In genomic region chr3:121063628-121064027, GRCh38 we compare ENCODE assay signal across 17 cellular contexts.
"Had no signal": no experiment of that assay in that cellular context is flagged by ENCODE, and none has a peak within 500 bp of the region (broad histone marks: within the 10 kb centered on the region; RNA-seq: fewer than 3 reads in every experiment).

No MANE protein-coding gene starts in this region.

- H3K27me3 ChIP-seq: tibial artery, uterus had no signal

- H3K27ac ChIP-seq: tibial artery, uterus, VCaP had no signal

- H3K36me3 ChIP-seq: tibial artery, uterus had no signal

- H3K36me3 Mint-ChIP-seq: activated naive CD4-positive, alpha-beta T cell treated with anti-CD3 and anti-CD28 coated beads, Interleukin-2, amount 50 U/mL, for 72 hours; natural killer cell treated with Interleukin-12 subunit alpha and Interleukin-12 subunit beta and Interleukin-15 and Interleukin-18, amount 100 ng/mL, for 72 hours; stimulated activated naive B cell treated with anti-CD40 and anti-IgM and Interleukin-4, amounts not matched to agents 10 μg/mL and 1 μg/mL and 100 μg/mL, for 72 hours had no signal

- DNase-seq: activated CD4-positive, alpha-beta memory T cell treated with anti-CD3 and anti-CD28 coated beads, Interleukin-2, amount 10 ng/mL, durations not matched to agents 7 days and 5 days; activated CD4-positive, alpha-beta T cell treated with anti-CD3 and anti-CD28 coated beads for 36 hours; activated gamma-delta T cell; activated T-cell treated with anti-CD3 and anti-CD28 coated beads, Interleukin-2, amount 50 U/mL, for 4 hours; amniotic stem cell; mesenchymal stem cell; nucleus accumbens; retina; stimulated activated CD4-positive, alpha-beta T cell treated with anti-CD3 and anti-CD28 coated beads, Interleukin-4, amount 100 ng/mL, for 1 hour; stimulated activated naive B cell treated with anti-CD40 and anti-IgM and Interleukin-4, amounts not matched to agents 10 μg/mL and 1 μg/mL and 100 μg/mL, for 72 hours; T1000; tibial artery; uterus had no signal

- H3K27me3 Mint-ChIP-seq: activated CD4-positive, alpha-beta memory T cell treated with anti-CD3 and anti-CD28 coated beads, Interleukin-2, amount 10 ng/mL, durations not matched to agents 7 days and 5 days; natural killer cell treated with Interleukin-12 subunit alpha and Interleukin-12 subunit beta and Interleukin-15 and Interleukin-18, amount 100 ng/mL, for 72 hours; stimulated activated naive B cell treated with anti-CD40 and anti-IgM and Interleukin-4, amounts not matched to agents 10 μg/mL and 1 μg/mL and 100 μg/mL, for 72 hours had no signal

- H3K4me3 Mint-ChIP-seq: activated CD4-positive, alpha-beta memory T cell treated with anti-CD3 and anti-CD28 coated beads, Interleukin-2, amount 10 ng/mL, durations not matched to agents 7 days and 5 days; activated CD4-positive, alpha-beta T cell treated with anti-CD3 and anti-CD28 coated beads for 36 hours; activated T-cell treated with anti-CD3 and anti-CD28 coated beads, Interleukin-2, amount 50 U/mL, for 4 hours; natural killer cell treated with Interleukin-12 subunit alpha and Interleukin-12 subunit beta and Interleukin-15 and Interleukin-18, amount 100 ng/mL, for 72 hours; stimulated activated naive B cell treated with anti-CD40 and anti-IgM and Interleukin-4, amounts not matched to agents 10 μg/mL and 1 μg/mL and 100 μg/mL, for 72 hours had no signal

- H3K27ac Mint-ChIP-seq: activated CD4-positive, alpha-beta memory T cell treated with anti-CD3 and anti-CD28 coated beads, Interleukin-2, amount 10 ng/mL, durations not matched to agents 7 days and 5 days; activated CD4-positive, alpha-beta T cell treated with anti-CD3 and anti-CD28 coated beads for 36 hours; activated naive CD4-positive, alpha-beta T cell treated with anti-CD3 and anti-CD28 coated beads, Interleukin-2, amount 50 U/mL, for 72 hours; natural killer cell treated with Interleukin-12 subunit alpha and Interleukin-12 subunit beta and Interleukin-15 and Interleukin-18, amount 100 ng/mL, for 72 hours; stimulated activated naive B cell treated with anti-CD40 and anti-IgM and Interleukin-4, amounts not matched to agents 10 μg/mL and 1 μg/mL and 100 μg/mL, for 72 hours had no signal

- H3K9me3 ChIP-seq: tibial artery, uterus had no signal

- ATAC-seq: activated CD4-positive, alpha-beta T cell treated with anti-CD3 and anti-CD28 coated beads for 36 hours; activated naive CD4-positive, alpha-beta T cell treated with anti-CD3 and anti-CD28 coated beads, Interleukin-2, amount 50 U/mL, for 72 hours; activated T-cell treated with anti-CD3 and anti-CD28 coated beads, Interleukin-2, amount 50 U/mL, for 4 hours; esophagus mucosa; natural killer cell treated with Interleukin-12 subunit alpha and Interleukin-12 subunit beta and Interleukin-15 and Interleukin-18, amount 100 ng/mL, for 72 hours; stimulated activated naive B cell treated with anti-CD40 and anti-IgM and Interleukin-4, amounts not matched to agents 10 μg/mL and 1 μg/mL and 100 μg/mL, for 72 hours had no signal

- H3K4me1 Mint-ChIP-seq: activated CD4-positive, alpha-beta memory T cell treated with anti-CD3 and anti-CD28 coated beads, Interleukin-2, amount 10 ng/mL, durations not matched to agents 7 days and 5 days; activated CD4-positive, alpha-beta T cell treated with anti-CD3 and anti-CD28 coated beads for 36 hours; stimulated activated naive B cell treated with anti-CD40 and anti-IgM and Interleukin-4, amounts not matched to agents 10 μg/mL and 1 μg/mL and 100 μg/mL, for 72 hours had no signal

- H3K4me1 ChIP-seq: tibial artery, uterus had no signal

- H3K4me3 ChIP-seq: tibial artery, uterus had no signal

- H3K9me3 Mint-ChIP-seq: activated CD4-positive, alpha-beta memory T cell treated with anti-CD3 and anti-CD28 coated beads, Interleukin-2, amount 10 ng/mL, durations not matched to agents 7 days and 5 days; activated T-cell treated with anti-CD3 and anti-CD28 coated beads, Interleukin-2, amount 50 U/mL, for 4 hours had no signal
